22 cellular contexts compared by ENCODE assay signal in genomic region chr11:14463623-14464022, GRCh38.
"Had no signal": no experiment of that assay in that cellular context is flagged by ENCODE, and none has a peak within 500 bp of the region (broad histone marks: within the 10 kb centered on the region; RNA-seq: fewer than 3 reads in every experiment).

No MANE protein-coding gene starts in this region.

- FAIRE-seq: endometrium, kidney had no signal

- H3K9me3 Mint-ChIP-seq: immature natural killer cell; natural killer cell; neural crest cell; stimulated activated naive B cell treated with anti-CD40 and anti-IgM and Interleukin-4, amounts not matched to agents 10 μg/mL and 1 μg/mL and 100 μg/mL, for 72 hours; stimulated activated naive CD8-positive, alpha-beta T cell treated with anti-CD3 and anti-CD28 coated beads, Interleukin-15, amount 100 ng/mL, for 72 hours had no signal

- H3K9me3 ChIP-seq: esophagus muscularis mucosa, gastroesophageal sphincter, testis, tibial nerve, upper lobe of right lung, vagina had no signal

- ATAC-seq: gastroesophageal sphincter; left cardiac atrium; left ventricle myocardium superior; natural killer cell; sciatic nerve; stimulated activated naive B cell treated with anti-CD40 and anti-IgM and Interleukin-4, amounts not matched to agents 10 μg/mL and 1 μg/mL and 100 μg/mL, for 72 hours; stimulated activated naive CD8-positive, alpha-beta T cell treated with anti-CD3 and anti-CD28 coated beads, Interleukin-15, amount 100 ng/mL, for 72 hours; upper lobe of right lung had no signal

- H3K27ac ChIP-seq: coronary artery, esophagus muscularis mucosa, gastroesophageal sphincter, testis, tibial nerve, upper lobe of right lung, vagina had no signal

- H3K4me1 ChIP-seq: esophagus muscularis mucosa, gastroesophageal sphincter, testis, vagina had no signal

- H3K27me3 ChIP-seq: esophagus muscularis mucosa, gastroesophageal sphincter, testis, tibial nerve, upper lobe of right lung, vagina had no signal

- H3K4me3 ChIP-seq: coronary artery, esophagus muscularis mucosa, gastroesophageal sphincter, testis, tibial nerve, upper lobe of right lung, vagina had no signal

- H3K27me3 Mint-ChIP-seq: stimulated activated naive B cell treated with anti-CD40 and anti-IgM and Interleukin-4, amounts not matched to agents 10 μg/mL and 1 μg/mL and 100 μg/mL, for 72 hours; stimulated activated naive CD8-positive, alpha-beta T cell treated with anti-CD3 and anti-CD28 coated beads, Interleukin-15, amount 100 ng/mL, for 72 hours had no signal

- H3K27ac Mint-ChIP-seq: immature natural killer cell; natural killer cell; stimulated activated naive B cell treated with anti-CD40 and anti-IgM and Interleukin-4, amounts not matched to agents 10 μg/mL and 1 μg/mL and 100 μg/mL, for 72 hours; stimulated activated naive CD8-positive, alpha-beta T cell treated with anti-CD3 and anti-CD28 coated beads, Interleukin-15, amount 100 ng/mL, for 72 hours had no signal

- H3K4me3 Mint-ChIP-seq: immature natural killer cell; natural killer cell; neural crest cell; stimulated activated naive B cell treated with anti-CD40 and anti-IgM and Interleukin-4, amounts not matched to agents 10 μg/mL and 1 μg/mL and 100 μg/mL, for 72 hours; stimulated activated naive CD8-positive, alpha-beta T cell treated with anti-CD3 and anti-CD28 coated beads, Interleukin-15, amount 100 ng/mL, for 72 hours had no signal

- DNase-seq: effector CD8-positive, alpha-beta T cell; glutamatergic neuron; immature natural killer cell; kidney; left cardiac atrium; left ventricle myocardium superior; natural killer cell; posterior cingulate gyrus; stimulated activated CD4-positive, alpha-beta T cell treated with anti-CD3 and anti-CD28 coated beads, Interleukin-2, amount 100 ng/mL, for 24 hours; stimulated activated CD4-positive, alpha-beta T cell treated with anti-CD3 and anti-CD28 coated beads, Interleukin-4, amount 100 ng/mL, for 4 hours; stimulated activated naive B cell treated with anti-CD40 and anti-IgM and Interleukin-4, amounts not matched to agents 10 μg/mL and 1 μg/mL and 100 μg/mL, for 72 hours; stimulated activated naive CD8-positive, alpha-beta T cell treated with anti-CD3 and anti-CD28 coated beads, Interleukin-15, amount 100 ng/mL, for 72 hours; testis; upper lobe of right lung had no signal

- H3K4me1 Mint-ChIP-seq: neural crest cell had no signal
